8 cellular contexts compared by ENCODE assay signal in genomic region chr5:176578391-176578808, GRCh38. TPM values are rescaled to one million over a fixed set of nuclear protein-coding genes. Genes with fewer than 3 reads are reported as not detected.
DNase-seq lines count a peak whose midpoint lies in the region; ATAC-seq and TF ChIP-seq lines count a peak whose summit lies in the region.

No MANE protein-coding gene starts in this region.

- CTCF ChIA-PET in OCI-LY7 (lab: Charles Lee; ENCODE audit: unreplicated experiment) = no interaction called here

- H2AFZ ChIP-seq in OCI-LY7 (ENCODE audit: low read length) = no peak overlapping the region

- no peak for TF ChIP-seq POLR2A in testis (IDR thresholded peaks at IDR 0.05)

- H3K9me3 ChIP-seq in OCI-LY7 (ENCODE audit: low read length) (no peaks in the 10 kb centered on the region), testis (no peaks in the 10 kb centered on the region)

- H3K4me1 Mint-ChIP-seq in activated T-cell treated with anti-CD3 and anti-CD28 coated beads, Interleukin-2, amount 50 U/mL, for 24 hours (ENCODE audit: low read depth) = peaks cover 3% of the 10 kb centered on the region

- POLR2A ChIA-PET in OCI-LY7 (lab: Charles Lee) = no interaction called here

- ATAC-seq in HG02571 (IDR thresholded peaks at IDR 0.05; ENCODE audit: unreplicated experiment) = no peak
- ATAC-seq in HG03432 (IDR thresholded peaks at IDR 0.05; ENCODE audit: unreplicated experiment) = no peak

- H3K4me2 ChIP-seq in OCI-LY7 (ENCODE audit: low read length) = no peak overlapping the region

- peaks cover 4% of the 10 kb centered on the region for H3K4me1 ChIP-seq in OCI-LY7 (ENCODE audit: insufficient read depth, low read length, poor library complexity, severe bottlenecking)
- no peaks in the 10 kb centered on the region for H3K4me1 ChIP-seq in testis

- no peaks in the 10 kb centered on the region for H3K27me3 ChIP-seq in testis

- DNase-seq in activated T-cell treated with anti-CD3 and anti-CD28 coated beads for 1 hour (ENCODE audit: low read depth) (peak; percentile 16), OCI-LY7 (ENCODE audit: low spot score) (peak; percentile 55), amniotic epithelial cell (ENCODE audit: low read depth) (peak; percentile 37), iris pigment epithelial cell (ENCODE audit: low read depth) (peak; percentile 64), testis (peak; percentile 80)
- no peak for DNase-seq in activated T-cell treated with anti-CD3 and anti-CD28 coated beads, Interleukin-2, amount 50 U/mL, for 24 hours

- intact Hi-C loops in OCI-LY7 (cut with micrococcal nuclease; ENCODE audit: unreplicated experiment) (loop anchor here (1.0 to 10.0 kb wide), 2 partner anchors 162 to 854 kb away; partner anchors contain the start of gene CLTB), testis (cut with DNase I; ENCODE audit: low total_unique reads) (no loop called here)

- no peak overlapping the region for H3K27ac Mint-ChIP-seq in activated T-cell treated with anti-CD3 and anti-CD28 coated beads, Interleukin-2, amount 50 U/mL, for 24 hours

- H3K4me3 ChIP-seq in OCI-LY7 (ENCODE audit: low read depth, low read length, poor library complexity, severe bottlenecking) (no peak overlapping the region), testis (no peak overlapping the region)

- BruUV-seq in OCI-LY7 (replicated peaks; lab: Mats Ljungman, UMichigan) = no TSS peak

- H3K27ac ChIP-seq in OCI-LY7 (ENCODE audit: low read depth, low read length, poor library complexity, severe bottlenecking) = no peak overlapping the region
- H3K27ac ChIP-seq in testis = no peak overlapping the region

- H3K36me3 ChIP-seq in OCI-LY7 (ENCODE audit: insufficient read depth, low read length) (no peaks in the 10 kb centered on the region), testis (ENCODE audit: low read depth, missing control alignments) (no peaks in the 10 kb centered on the region)

- H3K79me2 ChIP-seq in OCI-LY7 (ENCODE audit: insufficient read depth, low read depth, low read length) = no peaks in the 10 kb centered on the region

- H3K36me3 Mint-ChIP-seq in activated T-cell treated with anti-CD3 and anti-CD28 coated beads, Interleukin-2, amount 50 U/mL, for 24 hours (ENCODE audit: low read depth) = no peaks in the 10 kb centered on the region

- WGBS in testis, 2 donors = 34 to 56% methylated on average over 14 to 15 of the region's 15 CpGs

- H4K20me1 ChIP-seq in OCI-LY7 (ENCODE audit: insufficient read depth, low read length) = no peaks in the 10 kb centered on the region

- no peaks in the 10 kb centered on the region for H3K9me2 ChIP-seq in OCI-LY7 (ENCODE audit: insufficient read depth, low read length)

- no peaks in the 10 kb centered on the region for H3K27me3 Mint-ChIP-seq in activated T-cell treated with anti-CD3 and anti-CD28 coated beads, Interleukin-2, amount 50 U/mL, for 24 hours

- no peaks in the 10 kb centered on the region for H3K9me3 Mint-ChIP-seq in activated T-cell treated with anti-CD3 and anti-CD28 coated beads, Interleukin-2, amount 50 U/mL, for 24 hours

- TF ChIP-seq CTCF in OCI-LY7 (conservative IDR thresholded peaks at IDR 0.05; ENCODE audit: low read length) = peak; percentile 69
- peak in 2 of 3 experiments; percentile 39 to 59 for TF ChIP-seq CTCF in testis (IDR thresholded peaks at IDR 0.05)

- no peak overlapping the region for H3K4me3 Mint-ChIP-seq in activated T-cell treated with anti-CD3 and anti-CD28 coated beads, Interleukin-2, amount 50 U/mL, for 24 hours

RNA-seq across cellular contexts. Expression of gene CDHR2, which starts 29.3 kb away (rescaled TPM):
- 0.25 and 0.33 TPM in 2 replicates for total RNA-seq in OCI-LY7 (2014; rRNA removed; shearing (Covaris generic))
- 2.8 and 3.8 TPM in 2 replicates for total RNA-seq in OCI-LY7 (2022)
- 10 to 100 TPM; 32.0 to 60.5 TPM for total RNA-seq in testis
- 39.8 TPM for polyA plus RNA-seq in testis (ENCODE audit: insufficient read depth, low read depth, low replicate concordance)

RNA-seq across cellular contexts. Expression of gene GPRIN1, which starts 31.6 kb away (rescaled TPM):
- total RNA-seq in OCI-LY7 (2014; rRNA removed; shearing (Covaris generic)) = 3.8 and 4.9 TPM in 2 replicates
- total RNA-seq in OCI-LY7 (2022) = 4.5 and 5.3 TPM in 2 replicates
- 1 to 10 TPM; 5.7 to 8.4 TPM for total RNA-seq in testis
- 2.5 TPM for polyA plus RNA-seq in testis (ENCODE audit: insufficient read depth, low read depth, low replicate concordance)

RNA-seq across cellular contexts. Expression of gene RNF44, which starts 41.2 kb away (rescaled TPM):
- total RNA-seq in OCI-LY7 (2014; rRNA removed; shearing (Covaris generic)) = 47.4 and 61.2 TPM in 2 replicates
- 164 and 207 TPM in 2 replicates for total RNA-seq in OCI-LY7 (2022)
- 10 to 100 TPM; 57.2 to 64.7 TPM for total RNA-seq in testis
- polyA plus RNA-seq in testis (ENCODE audit: insufficient read depth, low read depth, low replicate concordance) = 60.1 TPM

RNA-seq across cellular contexts. Expression of gene SNCB, which starts 51.9 kb away (rescaled TPM):
- 0.50 and 0.70 TPM in 2 replicates for total RNA-seq in OCI-LY7 (2014; rRNA removed; shearing (Covaris generic))
- total RNA-seq in OCI-LY7 (2022) = 3.5 TPM in 2 replicates
- under 1 TPM; 0.31 to 0.74 TPM for total RNA-seq in testis
- polyA plus RNA-seq in testis (ENCODE audit: insufficient read depth, low read depth, low replicate concordance) = 0.62 TPM

RNA-seq across cellular contexts. Expression of gene EIF4E1B, which starts 52.1 kb away (rescaled TPM):
- total RNA-seq in OCI-LY7 (2014; rRNA removed; shearing (Covaris generic)) = 0.16 and 0.64 TPM in 2 replicates
- total RNA-seq in OCI-LY7 (2022) (2.4 and 2.9 TPM in 2 replicates), testis (1 to 10 TPM in 1 of 2 donors, under 1 TPM in 1; 0.99 to 2.4 TPM)
- polyA plus RNA-seq in testis (ENCODE audit: insufficient read depth, low read depth, low replicate concordance) = 1.0 TPM

Comparison
In these comparisons a context has a peak if more than half of its experiments do, and no peak if none do; other contexts are left out.
1. RNA of gene CDHR2, which starts 29.3 kb away (total RNA-seq): 32.0 to 60.5 TPM in testis; 0.25 to 3.8 TPM in OCI-LY7; every median in the first group is over 4 times any median in the second.